1 cellular context compared by ENCODE assay signal in the genomic region with DNA sequence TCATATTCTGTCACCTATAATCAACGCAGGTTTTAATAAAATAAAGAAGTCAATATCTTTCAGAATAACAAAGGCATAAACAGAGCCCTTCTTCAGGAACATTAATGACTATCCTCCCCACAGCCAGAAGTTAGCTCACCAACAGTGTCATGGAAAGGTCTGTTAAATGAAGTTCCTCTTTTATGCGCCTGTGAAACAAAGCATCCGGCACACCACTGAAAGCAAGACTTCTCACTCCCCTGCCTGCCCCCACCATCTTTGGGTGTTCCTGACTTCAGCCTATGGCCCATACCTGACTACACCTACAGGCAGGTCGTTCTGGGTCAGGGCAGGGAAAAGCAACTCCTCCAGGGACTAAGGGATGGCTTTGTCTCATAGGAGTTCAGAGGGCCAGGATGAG.
TF ChIP-seq lines count a peak whose summit lies in the region.

No MANE protein-coding gene starts in this region.

TF ChIP-seq in IMR-90, 13 proteins besides CTCF, POLR2A, EP300 and RAD21 (continued from another document):
- TF ChIP-seq, protein P1, sequence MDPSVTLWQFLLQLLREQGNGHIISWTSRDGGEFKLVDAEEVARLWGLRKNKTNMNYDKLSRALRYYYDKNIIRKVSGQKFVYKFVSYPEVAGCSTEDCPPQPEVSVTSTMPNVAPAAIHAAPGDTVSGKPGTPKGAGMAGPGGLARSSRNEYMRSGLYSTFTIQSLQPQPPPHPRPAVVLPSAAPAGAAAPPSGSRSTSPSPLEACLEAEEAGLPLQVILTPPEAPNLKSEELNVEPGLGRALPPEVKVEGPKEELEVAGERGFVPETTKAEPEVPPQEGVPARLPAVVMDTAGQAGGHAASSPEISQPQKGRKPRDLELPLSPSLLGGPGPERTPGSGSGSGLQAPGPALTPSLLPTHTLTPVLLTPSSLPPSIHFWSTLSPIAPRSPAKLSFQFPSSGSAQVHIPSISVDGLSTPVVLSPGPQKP (IDR thresholded peaks at IDR 0.05; ENCODE audit: borderline replicate concordance, low read depth, low read length), result no peak
- no peak for TF ChIP-seq MXI1 (IDR thresholded peaks at IDR 0.05; ENCODE audit: borderline replicate concordance, low read depth, low read length)
- TF ChIP-seq CEBPB (IDR thresholded peaks at IDR 0.05; ENCODE audit: low read depth, low read length), result no peak
- no peak for TF ChIP-seq BHLHE40 (IDR thresholded peaks at IDR 0.05; ENCODE audit: low read depth, low read length)
- no peak for TF ChIP-seq MAZ (IDR thresholded peaks at IDR 0.05; ENCODE audit: borderline replicate concordance, low read depth, low read length)
